ENCODE assay signal across 1 cellular context in genomic region chr9:126856326-126856877, GRCh38.
TF ChIP-seq lines count a peak whose summit lies in the region.

No MANE protein-coding gene starts in this region.

TF ChIP-seq in WTC11, 78 proteins besides CTCF, POLR2A, EP300 and RAD21 (continued from another document):
- TF ChIP-seq ATF3 (CRISPR knock-in tag; conservative IDR thresholded peaks at IDR 0.05) = no peak
- TF ChIP-seq STAT6 (CRISPR knock-in tag; conservative IDR thresholded peaks at IDR 0.05; ENCODE audit: low read depth) = no peak
